Comparison of ENCODE assay signal across 20 cellular contexts in genomic region chr21:39390212-39390765, GRCh38. TPM values are rescaled to one million over a fixed set of nuclear protein-coding genes. Genes with fewer than 3 reads are reported as not detected.
"Had no signal": no experiment of that assay in that cellular context is flagged by ENCODE, and none has a peak within 500 bp of the region (broad histone marks: within the 10 kb centered on the region; RNA-seq: fewer than 3 reads in every experiment).

No MANE protein-coding gene starts in this region.

- H3K27me3 Mint-ChIP-seq: activated CD4-positive, alpha-beta T cell treated with anti-CD3 and anti-CD28 coated beads, Interleukin-2, amount 10 ng/mL, durations not matched to agents 24 days and 14 days; naive thymus-derived CD4-positive, alpha-beta T cell had no signal

- H3K4me3 Mint-ChIP-seq: activated CD4-positive, alpha-beta T cell treated with anti-CD3 and anti-CD28 coated beads, Interleukin-2, amount 10 ng/mL, durations not matched to agents 24 days and 14 days; T-helper 1 cell treated with Interleukin-12 subunit alpha and Interleukin-12 subunit beta and Interleukin-4 antibody, amounts not matched to agents 30 μg/mL and 1 μg/mL, for 36 hours had no signal

- H3K27ac Mint-ChIP-seq: activated naive CD4-positive, alpha-beta T cell treated with anti-CD3 and anti-CD28 coated beads, Interleukin-2, amount 50 U/mL, for 72 hours; activated T-cell treated with anti-CD3 and anti-CD28 coated beads, Interleukin-2, amount 50 U/mL, for 72 hours; T-helper 1 cell treated with Interleukin-12 subunit alpha and Interleukin-12 subunit beta and Interleukin-4 antibody, amounts not matched to agents 30 μg/mL and 1 μg/mL, for 36 hours had no signal

- H3K9me3 ChIP-seq: mucosa of descending colon had no signal

- ATAC-seq: activated naive CD4-positive, alpha-beta T cell treated with anti-CD3 and anti-CD28 coated beads, Interleukin-2, amount 50 U/mL, for 72 hours; activated T-cell treated with anti-CD3 and anti-CD28 coated beads, Interleukin-2, amount 50 U/mL, for 72 hours; mucosa of descending colon; naive thymus-derived CD4-positive, alpha-beta T cell; SK-N-SH treated with all-trans-retinoic acid at 6 μM for 48 hours had no signal

- H3K9me3 Mint-ChIP-seq: activated CD4-positive, alpha-beta T cell treated with anti-CD3 and anti-CD28 coated beads, Interleukin-2, amount 10 ng/mL, durations not matched to agents 24 days and 14 days; activated naive CD4-positive, alpha-beta T cell treated with anti-CD3 and anti-CD28 coated beads, Interleukin-2, amount 50 U/mL, for 72 hours; activated T-cell treated with anti-CD3 and anti-CD28 coated beads, Interleukin-2, amount 50 U/mL, for 72 hours; naive thymus-derived CD4-positive, alpha-beta T cell; T-helper 1 cell treated with Interleukin-12 subunit alpha and Interleukin-12 subunit beta and Interleukin-4 antibody, amounts not matched to agents 30 μg/mL and 1 μg/mL, for 36 hours had no signal

- H3K4me3 ChIP-seq: mucosa of descending colon had no signal

- FAIRE-seq: frontal cortex had no signal

- DNase-seq: activated CD4-positive, alpha-beta T cell treated with anti-CD3 and anti-CD28 coated beads, Interleukin-2, amount 10 ng/mL, durations not matched to agents 24 days and 14 days; activated CD4-positive, CD25-positive, alpha-beta regulatory T cell; activated CD8-positive, alpha-beta memory T cell treated with anti-CD3 and anti-CD28 coated beads, Interleukin-2, amount 50 U/mL, for 48 hours; activated gamma-delta T cell; activated T-cell treated with anti-CD3 and anti-CD28 coated beads, Interleukin-2, amount 50 U/mL, for 72 hours; amniotic stem cell; cerebellar nuclear complex; effector CD8-positive, alpha-beta T cell; islet precursor cell; mucosa of descending colon; naive thymus-derived CD4-positive, alpha-beta T cell; nucleus accumbens; posterior cingulate gyrus; stimulated activated CD4-positive, alpha-beta T cell treated with anti-CD3 and anti-CD28 coated beads, Interleukin-4, amount 100 ng/mL, for 1 hour; stimulated activated naive CD4-positive, alpha-beta T cell treated with Interleukin-2 at 50 U/mL for 16 hours; trophoblast cell had no signal

RNA-seq across cellular contexts. Expression of gene LCA5L, which starts 55.3 kb away (rescaled TPM):
- total RNA-seq: activated CD4-positive, alpha-beta T cell treated with anti-CD3 and anti-CD28 coated beads, Interleukin-2, amount 10 ng/mL, durations not matched to agents 24 days and 14 days; activated naive CD4-positive, alpha-beta T cell treated with anti-CD3 and anti-CD28 coated beads, Interleukin-2, amount 50 U/mL, for 72 hours; naive thymus-derived CD4-positive, alpha-beta T cell had no signal
